ENCODE assay signal across 12 cellular contexts in the genomic region with DNA sequence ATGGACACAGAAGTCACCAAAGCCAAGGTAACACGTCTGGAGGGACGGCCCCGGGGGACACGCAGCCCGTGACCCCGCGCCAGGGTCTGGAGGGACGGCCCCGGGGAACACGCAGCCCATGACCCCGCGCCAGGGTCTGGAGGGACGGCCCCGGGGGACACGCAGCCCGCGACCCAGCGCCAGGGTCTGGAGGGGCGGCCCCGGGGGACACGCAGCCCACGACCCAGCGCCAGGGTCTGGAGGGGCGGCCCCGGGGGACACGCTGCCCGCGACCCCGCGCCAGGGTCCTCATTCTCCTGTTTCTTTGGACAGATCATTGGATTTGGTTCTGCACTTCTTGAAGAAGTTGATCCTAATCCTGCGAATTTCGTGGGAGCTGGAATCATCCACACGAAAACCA. TPM values are rescaled to one million over a fixed set of nuclear protein-coding genes. Genes with fewer than 3 reads are reported as not detected.
"Had no signal": no experiment of that assay in that cellular context is flagged by ENCODE, and none has a peak within 500 bp of the region (broad histone marks: within the 10 kb centered on the region; RNA-seq: fewer than 3 reads in every experiment).

No MANE protein-coding gene starts in this region.

- H3K4me3 Mint-ChIP-seq: HFFc6 had no signal

- ATAC-seq: HCT116, K562 had no signal

- H3K4me1 ChIP-seq: HAP-1 had no signal

- H3K9me3 ChIP-seq: HAP-1 had no signal

- H3K27ac ChIP-seq: GM23248, HL-60 had no signal

- H3K9me3 Mint-ChIP-seq: HFFc6 had no signal

- H3K4me3 ChIP-seq: GM23248, HAP-1, K562 had no signal

- H3K9ac ChIP-seq: GM23248 had no signal

- DNase-seq: GM23248, GOT3, H7, HFFc6, IMR-90, KG1 had no signal

- H3K27ac Mint-ChIP-seq: HFFc6 had no signal

RNA-seq across cellular contexts. Expression of gene MUC6, which starts 27.1 kb away (rescaled TPM):
- total RNA-seq: GM23248, H4, H7, HFFc6, HT1080, IMR-90, K562 had no signal
